ENCODE assay signal across 7 cellular contexts in genomic region chr1:1033009-1033587, GRCh38. TPM values are rescaled to one million over a fixed set of nuclear protein-coding genes. Genes with fewer than 3 reads are reported as not detected.
DNase-seq lines count a peak whose midpoint lies in the region; ATAC-seq lines count a peak whose summit lies in the region.

No MANE protein-coding gene starts in this region.

- ATAC-seq in GM18520 (IDR thresholded peaks at IDR 0.05; ENCODE audit: unreplicated experiment) (peak; percentile 78), HG03039 (IDR thresholded peaks at IDR 0.05; ENCODE audit: unreplicated experiment) (peak; percentile 68)

- no peak overlapping the region for H3K27ac ChIP-seq in ectodermal cell (ENCODE audit: insufficient read depth, low read depth, low read length, poor library complexity, severe bottlenecking)

- WGBS in ectodermal cell, 2 experiments: 0% methylated on average over 73 of the region's 73 CpGs

- H3K4me3 ChIP-seq in ectodermal cell (ENCODE audit: insufficient read depth, low read depth, low read length): peak overlapping the region; percentile 44

- peaks cover 3% of the 10 kb centered on the region for H3K36me3 ChIP-seq in ectodermal cell (ENCODE audit: control insufficient read depth, insufficient read depth, low read length)

- H3K27me3 ChIP-seq in ectodermal cell (ENCODE audit: control insufficient read depth, insufficient read depth, low read length, poor library complexity, severe bottlenecking): peaks cover 29% of the 10 kb centered on the region

- H3K4me1 ChIP-seq in ectodermal cell (ENCODE audit: control insufficient read depth, insufficient read depth, low read length): peaks cover 24% of the 10 kb centered on the region

- DNase-seq in NCI-H2227 treated with DMSO at 0.1 percent for 48 hours (lab: John Stamatoyannopoulos, UW): peak; percentile 89
- peak; percentile 93 to 95 for DNase-seq in activated CD4-positive, alpha-beta T cell treated with anti-CD3 and anti-CD28 coated beads, Interleukin-2, amount 50 U/mL, for 48 hours
- peak; percentile 84 for DNase-seq in medulla oblongata (ENCODE audit: extremely low spot score)
- DNase-seq in stimulated activated CD8-positive, alpha-beta memory T cell treated with anti-CD3 and anti-CD28 coated beads, Interleukin-15, amount 100 ng/mL, for 1 hour (ENCODE audit: low read depth): peak; percentile 55

- no peaks in the 10 kb centered on the region for H3K9me3 ChIP-seq in ectodermal cell (ENCODE audit: control insufficient read depth, low read length)

RNA-seq across cellular contexts. Expression of gene AGRN, which starts 13.2 kb away (rescaled TPM):
- 156 TPM for polyA plus RNA-seq in ectodermal cell (2013, experiment 1 of 4)
- 193 TPM for polyA plus RNA-seq in ectodermal cell (2013, experiment 2 of 4)
- polyA plus RNA-seq in ectodermal cell (2013, experiment 3 of 4): 128 TPM
- 148 TPM for polyA plus RNA-seq in ectodermal cell (2013, experiment 4 of 4)

RNA-seq across cellular contexts. Expression of gene ISG15, which starts 19.8 kb away (rescaled TPM):
- polyA plus RNA-seq in ectodermal cell (2013, experiment 1 of 4): 43.1 TPM
- polyA plus RNA-seq in ectodermal cell (2013, experiment 2 of 4): 49.8 TPM
- polyA plus RNA-seq in ectodermal cell (2013, experiment 3 of 4): 42.8 TPM
- polyA plus RNA-seq in ectodermal cell (2013, experiment 4 of 4): 40.3 TPM

RNA-seq across cellular contexts. Expression of gene HES4, which starts 33.2 kb away (rescaled TPM):
- polyA plus RNA-seq in ectodermal cell (2013, experiment 1 of 4): 23.1 TPM
- polyA plus RNA-seq in ectodermal cell (2013, experiment 2 of 4): 20.6 TPM
- 76.6 TPM for polyA plus RNA-seq in ectodermal cell (2013, experiment 3 of 4)
- polyA plus RNA-seq in ectodermal cell (2013, experiment 4 of 4): 89.3 TPM

RNA-seq across cellular contexts. Expression of gene RNF223, which starts 41.0 kb away (rescaled TPM):
- polyA plus RNA-seq in ectodermal cell (2013, experiment 1 of 4): not detected
- polyA plus RNA-seq in ectodermal cell (2013, experiment 2 of 4): not detected
- not detected for polyA plus RNA-seq in ectodermal cell (2013, experiment 3 of 4)
- not detected for polyA plus RNA-seq in ectodermal cell (2013, experiment 4 of 4)

RNA-seq across cellular contexts. Expression of gene PERM1, which starts 51.2 kb away (rescaled TPM):
- polyA plus RNA-seq in ectodermal cell (2013, experiment 1 of 4): not detected
- polyA plus RNA-seq in ectodermal cell (2013, experiment 2 of 4): not detected
- not detected for polyA plus RNA-seq in ectodermal cell (2013, experiment 3 of 4)
- polyA plus RNA-seq in ectodermal cell (2013, experiment 4 of 4): not detected
